In the genomic region with DNA sequence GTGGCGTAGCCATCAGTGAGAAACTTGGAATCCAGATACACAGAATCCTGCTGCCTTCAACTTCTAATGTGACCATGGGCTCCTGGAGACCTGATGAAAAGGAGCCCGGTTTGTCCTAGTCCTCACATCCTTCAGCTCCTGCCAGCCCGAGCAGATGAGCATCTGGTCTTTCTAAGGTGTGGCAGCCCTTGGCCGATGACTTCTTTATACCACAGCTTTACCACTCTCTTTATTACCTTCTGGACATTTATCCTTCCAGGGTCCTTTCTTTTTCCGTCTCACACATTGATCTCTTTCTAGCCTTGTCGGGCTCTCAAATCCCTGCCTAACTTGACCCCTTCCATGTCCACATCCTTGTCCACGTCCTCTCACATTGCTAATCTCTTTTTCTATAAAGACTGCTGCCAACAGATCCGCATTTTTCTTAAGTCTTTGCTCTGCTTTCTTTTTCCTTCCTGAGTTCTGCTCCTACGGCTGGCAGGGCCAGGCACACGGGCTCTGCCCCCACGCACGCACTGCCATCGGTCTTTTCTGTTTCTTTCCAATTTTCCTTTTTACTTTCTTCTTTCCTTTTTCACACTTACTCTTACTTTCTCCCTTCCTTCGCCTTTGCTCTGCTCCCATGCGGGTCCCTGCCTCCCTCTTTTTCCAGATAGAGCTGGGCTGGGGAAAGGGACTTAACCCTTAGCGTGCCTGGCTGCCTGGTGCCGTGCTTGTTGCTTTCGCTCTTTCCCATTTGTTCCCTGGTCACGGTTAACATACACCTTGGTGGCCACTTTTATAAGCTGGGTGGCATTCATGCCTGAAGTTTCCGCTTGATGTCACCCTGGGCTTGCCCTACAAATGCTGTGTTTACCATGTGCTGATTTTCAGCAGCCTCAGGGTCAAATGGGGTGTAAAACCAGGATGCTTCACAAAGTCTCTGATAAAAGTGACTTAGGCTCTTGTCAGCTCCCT, we compare ENCODE assay signal across 14 cellular contexts. TPM values are rescaled to one million over a fixed set of nuclear protein-coding genes. Genes with fewer than 3 reads are reported as not detected.
DNase-seq lines count a peak whose midpoint lies in the region; ATAC-seq, FAIRE-seq and TF ChIP-seq lines count a peak whose summit lies in the region.
"Had no signal": no experiment of that assay in that cellular context is flagged by ENCODE, and none has a peak within 500 bp of the region (broad histone marks: within the 10 kb centered on the region; RNA-seq: fewer than 3 reads in every experiment).

No MANE protein-coding gene starts in this region.

- BruUV-seq in GM12878 (replicated peaks; lab: Mats Ljungman, UMichigan) (no TSS peak), Calu3 (replicated peaks; lab: Mats Ljungman, UMichigan) (no TSS peak)

- no peak overlapping the region for H3K27ac Mint-ChIP-seq in Calu3 (ENCODE audit: unreplicated experiment)
- H3K27ac Mint-ChIP-seq: activated naive CD8-positive, alpha-beta T cell treated with anti-CD3 and anti-CD28 coated beads, Interleukin-2, amount 50 U/mL, for 24 hours; T-cell had no signal

- no peaks in the 10 kb centered on the region for H3K9me3 ChIP-seq in GM23248 (ENCODE audit: low read depth)
- no peaks in the 10 kb centered on the region for H3K9me3 ChIP-seq in GM12878 (replicated peaks; ENCODE audit: control insufficient read depth, insufficient read depth, low read length)
- no peaks in the 10 kb centered on the region for H3K9me3 ChIP-seq in gastroesophageal sphincter

- H2AFZ ChIP-seq in GM23248 (peak overlapping the region; percentile 45), GM12878 (ENCODE audit: control insufficient read depth, low read depth, low read length) (no peak overlapping the region)

- RAD21 ChIA-PET in GM12878 (lab: Charles Lee; ENCODE audit: unreplicated experiment), result no interaction called here

- TF ChIP-seq POLR2A in GM12878 (IDR thresholded peaks at IDR 0.05; ENCODE audit: low read depth, low read length) (no peak), gastroesophageal sphincter (IDR thresholded peaks at IDR 0.05) (no peak)

- DNase-seq in GM23248 (peak; percentile 35), GM12878 (ENCODE audit: low read depth, low spot score) (no peak), kidney tubule cell (ENCODE audit: low spot score) (peak; percentile 52), skeletal muscle cell (ENCODE audit: low read depth) (no peak), Calu3 (no peak), NCI-H1092 treated with DMSO at 0.1 percent for 48 hours (lab: John Stamatoyannopoulos, UW) (no peak)
- no peak for DNase-seq in stimulated activated CD4-positive, alpha-beta T cell treated with anti-CD3 and anti-CD28 coated beads, Interleukin-4, amount 100 ng/mL, for 1 hour
- DNase-seq: activated naive CD8-positive, alpha-beta T cell treated with anti-CD3 and anti-CD28 coated beads, Interleukin-2, amount 50 U/mL, for 24 hours; COR-L47; NCI-H1092; T-cell had no signal

- TF ChIP-seq CTCF in GM12878 (IDR thresholded peaks at IDR 0.05 in 2 of 3, conservative IDR thresholded peaks at IDR 0.05 in 1 of 3; ENCODE audit: control insufficient read depth in 2 of 3, extremely low read depth in 1 of 3, insufficient read depth in 1 of 3, low read depth in 3 of 3, low read length in 3 of 3), result peak in 2 of 3 experiments; percentile 4 to 29; a peak in 1 of 6 replicates
- TF ChIP-seq CTCF in Calu3 (IDR thresholded peaks at IDR 0.05; ENCODE audit: unreplicated experiment), result no peak
- no peak for TF ChIP-seq CTCF in gastroesophageal sphincter (IDR thresholded peaks at IDR 0.05)

- SMC1A ChIA-PET in GM12878 (lab: Charles Lee; ENCODE audit: uncharacterized antibody, unreplicated experiment), result interaction anchor here (0.7 to 2.0 kb wide), 4 partner anchors 8 to 534 kb away, joined by 3 to 4 read pairs (median 4); no protein-coding TSS in a partner anchor

- H3K27me3 Mint-ChIP-seq in Calu3 (ENCODE audit: unreplicated experiment), result no peaks in the 10 kb centered on the region

- H3K9me3 Mint-ChIP-seq in Calu3 (ENCODE audit: low read depth, unreplicated experiment), result no peaks in the 10 kb centered on the region
- H3K9me3 Mint-ChIP-seq: activated naive CD8-positive, alpha-beta T cell treated with anti-CD3 and anti-CD28 coated beads, Interleukin-2, amount 50 U/mL, for 24 hours; neural crest cell; T-cell had no signal

- H3K4me2 ChIP-seq in GM23248 (ENCODE audit: unreplicated experiment) (peak overlapping the region; percentile 40), GM12878 (ENCODE audit: control insufficient read depth, insufficient read depth) (no peak overlapping the region)

- H3K79me2 ChIP-seq in GM23248 (ENCODE audit: insufficient read depth) (no peaks in the 10 kb centered on the region), GM12878 (ENCODE audit: control insufficient read depth, insufficient read depth, low read length) (no peaks in the 10 kb centered on the region)

- no peaks in the 10 kb centered on the region for H3K36me3 Mint-ChIP-seq in Calu3 (ENCODE audit: insufficient read depth, unreplicated experiment)
- H3K36me3 Mint-ChIP-seq: T-cell had no signal

- H3K27me3 ChIP-seq in GM23248 (replicated peaks; ENCODE audit: insufficient read depth) (peaks cover 20% of the 10 kb centered on the region), GM12878 (replicated peaks in 1 of 2; ENCODE audit: control insufficient read depth in 2 of 2, insufficient read depth in 2 of 2, low read length in 1 of 2) (peaks cover 1 to 4% of the 10 kb centered on the region in 2 experiments), gastroesophageal sphincter (no peaks in the 10 kb centered on the region)

- H3K36me3 ChIP-seq in GM23248 (ENCODE audit: low read depth) (no peaks in the 10 kb centered on the region), GM12878 (ENCODE audit: control insufficient read depth in 2 of 2, insufficient read depth in 2 of 2, low read length in 1 of 2) (no peaks in the 10 kb centered on the region), gastroesophageal sphincter (no peaks in the 10 kb centered on the region)
- H3K36me3 ChIP-seq: tibial nerve had no signal

- no peaks in the 10 kb centered on the region for H3K4me1 Mint-ChIP-seq in Calu3 (ENCODE audit: low read depth, unreplicated experiment)
- H3K4me1 Mint-ChIP-seq: activated naive CD8-positive, alpha-beta T cell treated with anti-CD3 and anti-CD28 coated beads, Interleukin-2, amount 50 U/mL, for 24 hours; T-cell had no signal

- H3F3A ChIP-seq in GM23248 (ENCODE audit: insufficient read depth), result no peaks in the 10 kb centered on the region

- WGBS in GM23248 (ENCODE audit: low coverage in 1 of 2, low lambda C conversion rate in 2 of 2, missing lambda C conversion rate in 2 of 2), 2 experiments, result 36 to 37% methylated on average over 19 of the region's 20 CpGs
- 72% methylated on average over 20 of the region's 20 CpGs for WGBS in GM12878 (ENCODE audit: insufficient coverage, insufficient replicate concordance, low lambda C conversion rate, missing lambda C conversion rate)
- 41 to 63% methylated on average over 17 to 20 of the region's 20 CpGs for WGBS in gastroesophageal sphincter (ENCODE audit: low coverage in 1 of 2), 2 donors

- H3K9ac ChIP-seq in GM23248 (no peak overlapping the region), GM12878 (ENCODE audit: control insufficient read depth, insufficient read depth, low read length) (no peak overlapping the region)

- FAIRE-seq in GM12878 (lab: Jason Lieb, UNC), result no peak

- POLR2A ChIA-PET in GM12878 (lab: Charles Lee), result interaction anchor here (1.2 kb wide), 1 partner anchor 10 kb away, joined by 3 read pairs; no protein-coding TSS in a partner anchor

- TF ChIP-seq EP300 in GM12878 (IDR thresholded peaks at IDR 0.05; ENCODE audit: borderline replicate concordance in 1 of 2, control insufficient read depth in 1 of 2, low read depth in 2 of 2, low read length in 2 of 2) (no peak), gastroesophageal sphincter (IDR thresholded peaks at IDR 0.05) (no peak)

- H3K4me3 ChIP-seq in GM23248, result peak overlapping the region; percentile 28
- no peak overlapping the region for H3K4me3 ChIP-seq in GM12878
- peak overlapping the region; percentile 1 for H3K4me3 ChIP-seq in skeletal muscle cell (ENCODE audit: low read depth, low read length)
- H3K4me3 ChIP-seq in gastroesophageal sphincter, result peak overlapping the region in 1 of 2 donors; percentile 26

- peak; percentile 55 for ATAC-seq in GM12878
- no peak for ATAC-seq in gastroesophageal sphincter
- ATAC-seq: activated naive CD8-positive, alpha-beta T cell treated with anti-CD3 and anti-CD28 coated beads, Interleukin-2, amount 50 U/mL, for 24 hours; T-cell had no signal

- H4K20me1 ChIP-seq in GM23248 (ENCODE audit: insufficient read depth) (no peaks in the 10 kb centered on the region), GM12878 (ENCODE audit: control insufficient read depth, insufficient read depth) (no peaks in the 10 kb centered on the region)

- H3K4me1 ChIP-seq in GM23248 (ENCODE audit: insufficient read depth) (no peaks in the 10 kb centered on the region), GM12878 (ENCODE audit: control insufficient read depth, insufficient read depth, low read length) (no peaks in the 10 kb centered on the region), gastroesophageal sphincter (peaks cover 0 to 15% (median 2%) of the 10 kb centered on the region in 3 donors)

- in situ Hi-C loops in GM23248 (cut with MboI), result no loop called here
- in situ Hi-C loops in GM12878 (cut with MboI), result no loop called here

- CTCF ChIA-PET in GM12878 (lab: Yijun Ruan, JAX) (interaction anchor here (1.0 to 2.4 kb wide), 8 partner anchors 8 to 103 kb away, joined by 3 to 11 read pairs (median 5); no protein-coding TSS in a partner anchor), Calu3 (lab: Charles Lee) (interaction anchor here (1.1 to 1.3 kb wide), 2 partner anchors 9 to 11 kb away, joined by 3 to 4 read pairs; a partner anchor contains a TSS)

- H3K9me2 ChIP-seq in GM23248 (ENCODE audit: insufficient read depth), result no peaks in the 10 kb centered on the region

- H3K4me3 Mint-ChIP-seq in Calu3 (ENCODE audit: low read depth, unreplicated experiment), result no peak overlapping the region
- H3K4me3 Mint-ChIP-seq: activated naive CD8-positive, alpha-beta T cell treated with anti-CD3 and anti-CD28 coated beads, Interleukin-2, amount 50 U/mL, for 24 hours; neural crest cell; T-cell had no signal

- TF ChIP-seq RAD21 in GM12878 (IDR thresholded peaks at IDR 0.05; ENCODE audit: insufficient read depth, low read depth, low read length), result no peak

- no peak overlapping the region for H3K27ac ChIP-seq in GM23248
- no peak overlapping the region for H3K27ac ChIP-seq in GM12878 (ENCODE audit: control insufficient read depth, insufficient read depth)
- no peak overlapping the region for H3K27ac ChIP-seq in gastroesophageal sphincter
- H3K27ac ChIP-seq: tibial nerve had no signal

- intact Hi-C loops in GM12878 (cut with micrococcal nuclease; ENCODE audit: unreplicated experiment) (no loop called here), Calu3 (cut with micrococcal nuclease; ENCODE audit: unreplicated experiment) (no loop called here)

RNA-seq across cellular contexts. Expression of a gene that starts 9.4 kb away (rescaled TPM):
- 0.63 and 2.2 TPM in 2 replicates for total RNA-seq in GM23248 (2014; rRNA removed; shearing (Covaris generic))
- 1.5 and 2.3 TPM in 2 replicates for polyA plus RNA-seq in GM23248 (2016; fragmentation: Nextera tagmentation; extraction: Ambion mirVana)
- total RNA-seq in GM12878 (2013; cell fraction: nucleolus; rRNA removed), result not detected in 2 replicates
- total RNA-seq in GM12878 (2014; rRNA removed), result 0.22 and 0.62 TPM in 2 replicates
- total RNA-seq in GM12878 (2014; rRNA removed; fragmentation: Illumina TruSeq; extraction: Trizol), result 0.18 and 0.23 TPM in 2 replicates
- 0.67 and 1.1 TPM in 2 replicates for total RNA-seq in GM12878 (2021)
- 0.47 TPM for polyA plus RNA-seq in GM12878 (2011; ENCODE audit: low read depth)
- polyA plus RNA-seq in GM12878 (2011; rRNA removed), result 0.78 and 1.8 TPM in 2 replicates
- polyA plus RNA-seq in GM12878 (2011; cell fraction: cytosol; rRNA removed), result 1.8 and 1.9 TPM in 2 replicates
- polyA plus RNA-seq in GM12878 (2011; cell fraction: nucleus; rRNA removed), result 1.1 TPM in 2 replicates
- 1.9 and 3.2 TPM in 2 replicates for polyA plus RNA-seq in GM12878 (2012)
- 0.78 and 0.84 TPM in 2 replicates for polyA plus RNA-seq in GM12878 (2014; fragmentation: Illumina TruSeq; extraction: Trizol)
- under 1 TPM in 1 of 2 experiments, not detected in 1; 0.49 TPM for polyA plus RNA-seq in GM12878 (2014; fragmentation: Nextera tagmentation; extraction: Ambion mirVana)
- 0.32 and 0.55 TPM in 2 replicates for polyA plus RNA-seq in GM12878 (2014; rRNA removed)
- under 1 TPM; 0.15 to 0.24 TPM for polyA plus RNA-seq in GM12878 (2016; fragmentation: Nextera tagmentation; extraction: Ambion mirVana)
- 1.0 and 1.2 TPM in 2 replicates for polyA minus RNA-seq in GM12878 (2011; rRNA and poly(A)+ RNA removed)
- 0.94 and 1.0 TPM in 2 replicates for polyA minus RNA-seq in GM12878 (2011; cell fraction: cytosol; rRNA and poly(A)+ RNA removed)
- polyA minus RNA-seq in GM12878 (2011; cell fraction: nucleus; rRNA and poly(A)+ RNA removed), result 0.24 and 0.67 TPM in 2 replicates
- 1.4 and 3.9 TPM in 2 replicates for total RNA-seq in Calu3 (2022)
- total RNA-seq in gastroesophageal sphincter, result 10 to 100 TPM; 18.2 to 71.5 (median 45.6) TPM

Comparison
In these comparisons a context has a peak if more than half of its experiments do, and no peak if none do; other contexts are left out.
1. DNase-seq: peak in GM23248 (single experiment) and kidney tubule cell (single experiment); none in GM12878 (single experiment), skeletal muscle cell (single experiment), Calu3 (single experiment), stimulated activated CD4-positive, alpha-beta T cell treated with anti-CD3 and anti-CD28 coated beads, Interleukin-4, amount 100 ng/mL, for 1 hour (single experiment) and NCI-H1092 treated with DMSO at 0.1 percent for 48 hours (single experiment).
2. CTCF ChIP-seq: peak in GM12878 (2 of 3); none in Calu3 (single experiment) and gastroesophageal sphincter (0 of 4).